Comparison of ENCODE assay signal across 18 cellular contexts in the genomic region with DNA sequence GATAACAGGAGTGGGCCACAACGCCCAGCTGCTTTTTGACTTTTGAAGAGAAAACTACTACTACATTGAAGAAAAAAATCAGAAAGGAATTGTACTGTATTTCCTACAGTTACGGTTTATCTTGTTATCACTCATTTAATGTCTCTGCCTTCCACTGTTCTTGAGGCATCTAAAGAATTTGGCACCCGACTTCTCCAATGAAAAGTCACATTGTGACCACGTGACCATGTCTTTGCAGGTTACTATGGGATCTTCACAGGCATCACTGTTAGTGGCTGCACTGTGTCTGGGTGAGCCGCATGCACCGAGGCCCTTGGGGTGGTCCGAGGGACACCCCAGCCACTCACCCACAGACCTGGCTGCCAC. TPM values are rescaled to one million over a fixed set of nuclear protein-coding genes. Genes with fewer than 3 reads are reported as not detected.
DNase-seq lines count a peak whose midpoint lies in the region; ATAC-seq, FAIRE-seq and TF ChIP-seq lines count a peak whose summit lies in the region.
"Had no signal": no experiment of that assay in that cellular context is flagged by ENCODE, and none has a peak within 500 bp of the region (broad histone marks: within the 10 kb centered on the region; RNA-seq: fewer than 3 reads in every experiment).

No MANE protein-coding gene starts in this region.

- no peaks in the 10 kb centered on the region for H3K9me2 ChIP-seq in PC-3 (replicated peaks; ENCODE audit: low read length)

- BruUV-seq in PC-3 (replicated peaks; lab: Mats Ljungman, UMichigan) = no TSS peak

- H3K27me3 Mint-ChIP-seq in stimulated activated naive B cell treated with anti-CD40 and anti-IgM and Interleukin-4, amounts not matched to agents 10 μg/mL and 1 μg/mL and 100 μg/mL, for 72 hours = no peaks in the 10 kb centered on the region
- H3K27me3 Mint-ChIP-seq: central memory CD8-positive, alpha-beta T cell had no signal

- CTCF ChIA-PET in PC-3 (lab: Charles Lee) = interaction anchor here (0.5 to 1.2 kb wide), 2 partner anchors 26 to 243 kb away, joined by 4 to 14 read pairs; no protein-coding TSS in a partner anchor

- intact Hi-C loops in PC-3 (cut with micrococcal nuclease) = loop anchor here (10.0 kb wide), 1 partner anchor 340 kb away; no protein-coding TSS in a partner anchor

- H2AFZ ChIP-seq in PC-3 (ENCODE audit: low read length) = no peak overlapping the region

- ATAC-seq in PC-3 = no peak
- ATAC-seq in stimulated activated naive B cell treated with anti-CD40 and anti-IgM and Interleukin-4, amounts not matched to agents 10 μg/mL and 1 μg/mL and 100 μg/mL, for 72 hours (replicated peaks) = no peak
- no peak for ATAC-seq in HG03442 (IDR thresholded peaks at IDR 0.05; ENCODE audit: unreplicated experiment)
- no peak for ATAC-seq in GM18868 (IDR thresholded peaks at IDR 0.05; ENCODE audit: unreplicated experiment)

- H3K79me2 ChIP-seq in PC-3 (ENCODE audit: low read length) = peaks cover 87% of the 10 kb centered on the region

- H4K20me1 ChIP-seq in PC-3 (ENCODE audit: low read length) = 0 out of 2 replicates have a peak, but pooled peaks cover 5% of the 10 kb centered on the region

- POLR2A ChIA-PET in PC-3 (lab: Charles Lee; ENCODE audit: unreplicated experiment) = no interaction called here

- H3K36me3 Mint-ChIP-seq in stimulated activated naive B cell treated with anti-CD40 and anti-IgM and Interleukin-4, amounts not matched to agents 10 μg/mL and 1 μg/mL and 100 μg/mL, for 72 hours = peaks cover 46 to 52% of the 10 kb centered on the region in 2 donors

- H3K27ac ChIP-seq in PC-3 (ENCODE audit: low read length) = 0 out of 2 replicates have a peak overlapping the region, but pooled peaks have one; percentile 4
- H3K27ac ChIP-seq: heart left ventricle had no signal

- H3K4me3 ChIP-seq in PC-3 (ENCODE audit: low read length) = no peak overlapping the region
- no peak overlapping the region for H3K4me3 ChIP-seq in fibroblast of pulmonary artery (replicated peaks; ENCODE audit: low read depth, low read length)
- H3K4me3 ChIP-seq: heart left ventricle had no signal

- H3K9me3 ChIP-seq in PC-3 (ENCODE audit: low read length) = no peaks in the 10 kb centered on the region

- TF ChIP-seq CTCF in PC-3 (conservative IDR thresholded peaks at IDR 0.05; ENCODE audit: low read depth, low read length) (peak; percentile 51; the same call in 1 of the 2 replicates), fibroblast of pulmonary artery (IDR thresholded peaks at IDR 0.05; ENCODE audit: low read length, missing control alignments) (no peak)

- DNase-seq in ELF-1 (ENCODE audit: low read depth, low spot score) (peak; percentile 53), PC-3 (no peak), fibroblast of pulmonary artery (ENCODE audit: low read depth) (peak; percentile 40), DMS153 (lab: John Stamatoyannopoulos, UW) (no peak), RCC 7860 (ENCODE audit: low spot score) (no peak)
- no peak for DNase-seq in stimulated activated naive B cell treated with anti-CD40 and anti-IgM and Interleukin-4, amounts not matched to agents 10 μg/mL and 1 μg/mL and 100 μg/mL, for 72 hours
- DNase-seq: activated CD8-positive, alpha-beta memory T cell treated with anti-CD3 and anti-CD28 coated beads for 24 hours; NCI-H2029; NCI-H748 treated with DMSO at 0.1 percent for 48 hours; SHP77 treated with DMSO at 0.1 percent for 48 hours had no signal

- H3K4me1 Mint-ChIP-seq in stimulated activated naive B cell treated with anti-CD40 and anti-IgM and Interleukin-4, amounts not matched to agents 10 μg/mL and 1 μg/mL and 100 μg/mL, for 72 hours = peaks cover 21 to 70% of the 10 kb centered on the region in 2 donors

- peaks cover 26% of the 10 kb centered on the region for H3K4me1 ChIP-seq in PC-3 (ENCODE audit: insufficient read depth, low read length)

- H3K27ac Mint-ChIP-seq in stimulated activated naive B cell treated with anti-CD40 and anti-IgM and Interleukin-4, amounts not matched to agents 10 μg/mL and 1 μg/mL and 100 μg/mL, for 72 hours = peak overlapping the region; percentile 22
- H3K27ac Mint-ChIP-seq: activated naive CD4-positive, alpha-beta T cell treated with anti-CD3 and anti-CD28 coated beads for 36 hours; nephron progenitor cell had no signal

- H3F3A ChIP-seq in PC-3 (ENCODE audit: low read length, unreplicated experiment) = no peaks in the 10 kb centered on the region

- H3K36me3 ChIP-seq in PC-3 (ENCODE audit: low read depth, low read length) = peaks cover 48% of the 10 kb centered on the region

- H3K4me3 Mint-ChIP-seq in stimulated activated naive B cell treated with anti-CD40 and anti-IgM and Interleukin-4, amounts not matched to agents 10 μg/mL and 1 μg/mL and 100 μg/mL, for 72 hours = no peak overlapping the region
- H3K4me3 Mint-ChIP-seq: activated naive CD4-positive, alpha-beta T cell treated with anti-CD3 and anti-CD28 coated beads for 36 hours; central memory CD8-positive, alpha-beta T cell; nephron progenitor cell had no signal

- H3K27me3 ChIP-seq in PC-3 (ENCODE audit: low read length) = no peaks in the 10 kb centered on the region
- H3K27me3 ChIP-seq: heart left ventricle had no signal

- H3K9me3 Mint-ChIP-seq in stimulated activated naive B cell treated with anti-CD40 and anti-IgM and Interleukin-4, amounts not matched to agents 10 μg/mL and 1 μg/mL and 100 μg/mL, for 72 hours = peaks cover 3 to 4% of the 10 kb centered on the region in 2 donors
- H3K9me3 Mint-ChIP-seq: central memory CD8-positive, alpha-beta T cell had no signal

- no peak overlapping the region for H3K9ac ChIP-seq in PC-3 (ENCODE audit: low read length)

- H3K4me2 ChIP-seq in PC-3 (ENCODE audit: low read length) = no peak overlapping the region

- no peak for FAIRE-seq in RCC 7860 (lab: Jason Lieb, UNC)

RNA-seq across cellular contexts. Expression of a gene that starts 26.8 kb away (rescaled TPM):
- 176 and 241 TPM in 2 replicates for total RNA-seq in PC-3 (2014; rRNA removed)

RNA-seq across cellular contexts. Expression of a gene that starts 44.5 kb away (rescaled TPM):
- not detected in 2 replicates for total RNA-seq in PC-3 (2014; rRNA removed)
- total RNA-seq: activated naive CD4-positive, alpha-beta T cell treated with anti-CD3 and anti-CD28 coated beads for 36 hours; heart left ventricle; liver; skeletal muscle tissue had no signal

Comparison
In these comparisons a context has a peak if more than half of its experiments do, and no peak if none do; other contexts are left out.
1. DNase-seq: peak in ELF-1 (single experiment) and fibroblast of pulmonary artery (single experiment); none in PC-3 (single experiment), stimulated activated naive B cell treated with anti-CD40 and anti-IgM and Interleukin-4, amounts not matched to agents 10 μg/mL and 1 μg/mL and 100 μg/mL, for 72 hours (single experiment), DMS153 (single experiment) and RCC 7860 (single experiment).